1 cellular context compared by ENCODE assay signal in genomic region chr19:12847159-12848139, GRCh38.
A peak's percentile ranks its signal among the peaks of the same experiment; 100 is the strongest.
TF ChIP-seq lines count a peak whose summit lies in the region.

No MANE protein-coding gene starts in this region.

TF ChIP-seq in HepG2, 621 proteins besides CTCF, POLR2A, EP300 and RAD21 (continued from another document and continues in another):
- peak; percentile 85; a peak in 3 of 4 replicates for TF ChIP-seq HMGXB4 (CRISPR knock-in tag; IDR thresholded peaks at IDR 0.05; ENCODE audit: borderline replicate concordance in 1 of 2, low read depth in 1 of 2)
- TF ChIP-seq AGO1 (IDR thresholded peaks at IDR 0.05; ENCODE audit: low read depth, low read length, poor library complexity, severe bottlenecking), result peak; percentile 85
- no peak for TF ChIP-seq ZNF580 (CRISPR knock-in tag; IDR thresholded peaks at IDR 0.05; ENCODE audit: borderline replicate concordance, low read depth)
- TF ChIP-seq ZNF800 (CRISPR knock-in tag; IDR thresholded peaks at IDR 0.05), result peak; percentile 51; the same call in 1 of the 2 replicates
- no peak for TF ChIP-seq RFX3 (CRISPR knock-in tag; IDR thresholded peaks at IDR 0.05)
- no peak for TF ChIP-seq ZNF12 (CRISPR knock-in tag; IDR thresholded peaks at IDR 0.05)
- TF ChIP-seq ZNF660 (CRISPR knock-in tag; IDR thresholded peaks at IDR 0.05; ENCODE audit: borderline replicate concordance, low read depth), result no peak
- TF ChIP-seq ZNF788 (CRISPR knock-in tag; IDR thresholded peaks at IDR 0.05; ENCODE audit: borderline replicate concordance), result peak; percentile 83; the same call in 1 of the 2 replicates
- TF ChIP-seq GMEB1 (CRISPR knock-in tag; IDR thresholded peaks at IDR 0.05; ENCODE audit: borderline replicate concordance), result peak; percentile 59; the same call in 1 of the 2 replicates
- no peak for TF ChIP-seq SMAD1 (CRISPR knock-in tag; IDR thresholded peaks at IDR 0.05; ENCODE audit: borderline replicate concordance, low read depth)
- no peak for TF ChIP-seq TCF7L2 (IDR thresholded peaks at IDR 0.05; ENCODE audit: low read depth, low read length)
- no peak for TF ChIP-seq NCOA1 (CRISPR knock-in tag; IDR thresholded peaks at IDR 0.05)
- no peak for TF ChIP-seq RNF219 (CRISPR knock-in tag; IDR thresholded peaks at IDR 0.05)
- no peak for TF ChIP-seq ZNF614 (CRISPR knock-in tag; IDR thresholded peaks at IDR 0.05; ENCODE audit: borderline replicate concordance)
- TF ChIP-seq ZNF275 (CRISPR knock-in tag; IDR thresholded peaks at IDR 0.05; ENCODE audit: borderline replicate concordance), result no peak
- no peak for TF ChIP-seq ZNF142 (CRISPR knock-in tag; IDR thresholded peaks at IDR 0.05)
- TF ChIP-seq ZBTB7B (CRISPR knock-in tag; IDR thresholded peaks at IDR 0.05), result peak; percentile 34; the same call in 1 of the 2 replicates
- TF ChIP-seq NFATC3 (CRISPR knock-in tag; IDR thresholded peaks at IDR 0.05), result no peak
- no peak for TF ChIP-seq ZZZ3 (CRISPR knock-in tag; IDR thresholded peaks at IDR 0.05; ENCODE audit: borderline replicate concordance)
- peak; percentile 71 for TF ChIP-seq ZNF574 (CRISPR knock-in tag; IDR thresholded peaks at IDR 0.05)
- TF ChIP-seq ZNF10 (CRISPR knock-in tag; IDR thresholded peaks at IDR 0.05; ENCODE audit: borderline replicate concordance, low read depth), result no peak
- TF ChIP-seq ZNF331 (CRISPR knock-in tag; IDR thresholded peaks at IDR 0.05), result no peak
- no peak for TF ChIP-seq RBM22 (optimal IDR thresholded peaks at IDR 0.05; ENCODE audit: low read length)
- no peak for TF ChIP-seq ZNF513 (CRISPR knock-in tag; conservative IDR thresholded peaks at IDR 0.05)
- TF ChIP-seq ZNF740 (CRISPR knock-in tag; IDR thresholded peaks at IDR 0.05), result no peak
- TF ChIP-seq AHR (CRISPR knock-in tag; IDR thresholded peaks at IDR 0.05), result no peak
- peak; percentile 15; the same call in 1 of the 2 replicates for TF ChIP-seq BCL6 (CRISPR knock-in tag; IDR thresholded peaks at IDR 0.05)
- TF ChIP-seq ZNF280D (CRISPR knock-in tag; IDR thresholded peaks at IDR 0.05), result no peak
- TF ChIP-seq NRL (CRISPR knock-in tag; IDR thresholded peaks at IDR 0.05; ENCODE audit: borderline replicate concordance), result peak; percentile 44; the same call in 1 of the 2 replicates
